Comparison of ENCODE assay signal across 8 cellular contexts in the genomic region with DNA sequence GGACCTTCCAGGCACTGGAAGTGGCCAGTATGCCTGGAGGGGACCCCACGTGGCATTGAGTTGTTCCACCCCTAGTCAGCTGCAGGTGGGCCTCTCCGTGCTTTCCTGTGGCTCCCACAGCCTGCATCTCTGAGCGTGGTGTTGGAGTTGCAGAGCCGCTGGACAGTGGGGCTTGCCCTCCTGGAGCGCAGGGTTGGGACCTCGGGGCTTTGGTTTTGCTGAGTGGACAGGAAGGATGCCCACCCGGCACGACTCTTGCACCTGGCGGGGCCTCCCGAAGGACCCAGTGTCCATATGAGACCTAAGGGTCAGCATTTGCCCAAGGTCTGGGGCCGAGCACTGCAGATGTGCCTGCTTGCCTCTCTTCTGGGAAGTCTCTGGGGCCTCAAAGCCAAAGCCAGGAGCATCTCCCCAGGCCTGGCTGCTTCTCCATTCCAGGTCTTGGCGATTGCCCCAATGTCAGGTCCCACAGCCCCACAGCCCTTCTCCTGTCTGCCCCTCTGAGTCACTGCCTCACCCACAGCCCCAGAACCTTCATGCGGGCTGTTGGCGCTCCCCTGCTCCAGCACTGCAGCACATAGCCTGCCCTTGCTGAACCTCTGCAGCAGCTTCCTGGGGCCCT. TPM values are rescaled to one million over a fixed set of nuclear protein-coding genes. Genes with fewer than 3 reads are reported as not detected.
DNase-seq lines count a peak whose midpoint lies in the region; ATAC-seq and TF ChIP-seq lines count a peak whose summit lies in the region.

No MANE protein-coding gene starts in this region.

- H3K36me3 Mint-ChIP-seq in activated naive CD8-positive, alpha-beta T cell: no peaks in the 10 kb centered on the region

- H3K27me3 ChIP-seq in heart right ventricle (no peaks in the 10 kb centered on the region), left lung (no peaks in the 10 kb centered on the region), transverse colon (no peaks in the 10 kb centered on the region)

- intact Hi-C loops in heart right ventricle (cut with DNase I): loop anchor here in 3 of 10 donors (2.0 to 5.0 kb wide), 2 partner anchors 15 to 36 kb away; a partner anchor contains a TSS
- intact Hi-C loops in Right ventricle myocardium superior (cut with DNase I): no loop called here
- intact Hi-C loops in left lung (cut with DNase I): no loop called here
- intact Hi-C loops in transverse colon (cut with DNase I; ENCODE audit: low total_unique reads): no loop called here

- H3K4me3 ChIP-seq in heart right ventricle (peak overlapping the region in 9 of 10 donors; percentile 64 to 99 (median 78)), left lung (peak overlapping the region in 1 of 2 donors; percentile 65), transverse colon (peak overlapping the region; percentile 69 to 93 (median 72))

- H3K4me1 Mint-ChIP-seq in activated naive CD8-positive, alpha-beta T cell (ENCODE audit: low read depth): peaks cover 32% of the 10 kb centered on the region

- H3K9me3 Mint-ChIP-seq in activated naive CD8-positive, alpha-beta T cell (ENCODE audit: low read depth): no peaks in the 10 kb centered on the region

- no peak for TF ChIP-seq EP300 in transverse colon (IDR thresholded peaks at IDR 0.05; ENCODE audit: low read depth)

- TF ChIP-seq POLR2A in transverse colon (IDR thresholded peaks at IDR 0.05): no peak

- ATAC-seq in heart right ventricle: peak in 2 of 8 donors; percentile 4 to 12
- no peak for ATAC-seq in Right ventricle myocardium superior (ENCODE audit: poor library complexity)
- ATAC-seq in left lung: no peak
- ATAC-seq in HG03565 (IDR thresholded peaks at IDR 0.05; ENCODE audit: unreplicated experiment): no peak

- peak overlapping the region; percentile 61 for H3K27ac Mint-ChIP-seq in activated naive CD8-positive, alpha-beta T cell

- DNase-seq in heart right ventricle (no peak), Right ventricle myocardium superior (no peak), left lung (peak; percentile 34 to 72), transverse colon (no peak), GM19238 (ENCODE audit: insufficient read length, low spot score) (no peak), OCI-M2 (lab: John Stamatoyannopoulos, UW; ENCODE audit: unreplicated experiment) (no peak)

- peak overlapping the region; percentile 88 for H3K4me3 Mint-ChIP-seq in activated naive CD8-positive, alpha-beta T cell

- 64 to 70% methylated on average over 14 of the region's 14 CpGs for WGBS in heart right ventricle, 2 donors
- WGBS in transverse colon (ENCODE audit: low coverage in 1 of 2), 2 donors: 60 to 68% methylated on average over 2 to 14 of the region's 14 CpGs

- in situ Hi-C loops in transverse colon (cut with MboI; ENCODE audit: low pct_ligation_motif_present in 1 of 4, low pct_unique_long_range_greater_than_20kb in 1 of 4, low sequenced_read_pairs in 3 of 4): no loop called here

- no peak for TF ChIP-seq CTCF in heart right ventricle (IDR thresholded peaks at IDR 0.05)
- TF ChIP-seq CTCF in left lung (IDR thresholded peaks at IDR 0.05): no peak
- TF ChIP-seq CTCF in transverse colon (IDR thresholded peaks at IDR 0.05): no peak

- H3K27me3 Mint-ChIP-seq in activated naive CD8-positive, alpha-beta T cell: no peaks in the 10 kb centered on the region

- H3K9me3 ChIP-seq in heart right ventricle (no peaks in the 10 kb centered on the region), left lung (no peaks in the 10 kb centered on the region), transverse colon (no peaks in the 10 kb centered on the region)

- H3K27ac ChIP-seq in heart right ventricle (peak overlapping the region in 5 of 10 donors; percentile 65 to 83 (median 70)), left lung (peak overlapping the region in 1 of 2 donors; percentile 68), transverse colon (peak overlapping the region; percentile 80 to 89 (median 85))

- H3K36me3 ChIP-seq in heart right ventricle: no peaks in the 10 kb centered on the region
- no peaks in the 10 kb centered on the region for H3K36me3 ChIP-seq in left lung
- H3K36me3 ChIP-seq in transverse colon: no peaks in the 10 kb centered on the region

- H3K4me1 ChIP-seq in heart right ventricle (peaks cover 9 to 43% (median 35%) of the 10 kb centered on the region in 9 donors), left lung (peaks cover 15 to 37% of the 10 kb centered on the region in 2 donors), transverse colon (peaks cover 21 to 38% (median 35%) of the 10 kb centered on the region in 4 donors)

RNA-seq across cellular contexts. Expression of a gene that starts 1.5 kb away (rescaled TPM):
- 10 to 100 TPM; 41.8 to 78.9 (median 54.6) TPM for total RNA-seq in heart right ventricle
- 100 to 1,000 TPM in 1 of 2 donors, 10 to 100 TPM in 1; 42.9 to 123 TPM for polyA plus RNA-seq in heart right ventricle
- 66.8 TPM for total RNA-seq in Right ventricle myocardium superior
- 10 to 100 TPM; 69.7 to 77.2 TPM for total RNA-seq in left lung
- 100 to 1,000 TPM in 2 of 4 donors, 10 to 100 TPM in 2; 63.0 to 249 (median 135) TPM for total RNA-seq in transverse colon

RNA-seq across cellular contexts. Expression of a gene that starts 15.3 kb away (rescaled TPM):
- total RNA-seq in heart right ventricle (10 to 100 TPM; 12.7 to 18.9 (median 16.2) TPM), Right ventricle myocardium superior (17.5 TPM), left lung (10 to 100 TPM; 32.7 to 33.6 TPM), transverse colon (10 to 100 TPM; 36.2 to 93.9 (median 62.6) TPM)
- polyA plus RNA-seq in heart right ventricle: 10 to 100 TPM; 12.9 to 30.8 TPM

Comparison
In these comparisons a context has a peak if more than half of its experiments do, and no peak if none do; other contexts are left out.
1. DNase-seq: peak in left lung (2 of 2); none in heart right ventricle (0 of 2), Right ventricle myocardium superior (single experiment), transverse colon (single experiment), GM19238 (single experiment) and OCI-M2 (single experiment).